ENCODE assay signal across 9 cellular contexts in the genomic region with DNA sequence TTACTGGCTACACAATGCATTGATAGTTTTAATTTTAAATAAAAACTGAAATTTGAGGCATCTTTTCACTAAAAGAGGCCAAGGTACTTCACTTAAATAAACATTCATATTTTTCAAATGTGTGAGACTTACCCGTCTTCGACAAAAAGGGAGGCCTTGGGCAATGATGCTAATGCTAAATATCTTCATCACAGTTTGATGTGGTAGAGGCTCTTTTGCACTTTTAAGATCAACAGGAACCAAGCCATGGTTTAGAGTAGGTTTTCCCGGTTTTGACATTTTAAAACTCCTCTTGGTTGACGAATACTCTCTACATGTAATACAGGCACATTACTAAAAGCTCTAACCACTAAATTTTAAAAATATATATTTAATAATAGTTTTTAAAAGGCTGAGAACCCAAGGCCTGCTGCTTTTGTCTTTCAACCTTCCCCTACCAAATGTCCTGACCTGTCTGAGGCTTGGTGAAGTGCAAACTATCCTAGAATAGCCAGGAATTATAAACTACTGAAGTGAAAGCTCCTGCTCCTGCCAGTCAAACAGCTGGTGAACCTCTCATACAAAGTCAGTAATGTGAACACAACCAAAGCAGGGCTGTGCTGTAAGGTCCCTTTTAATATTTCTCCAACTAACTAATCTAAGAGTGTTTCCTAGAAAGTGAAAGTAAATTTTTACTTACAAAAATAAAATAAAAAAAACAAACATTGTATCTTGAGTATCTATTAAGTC.
DNase-seq lines count a peak whose midpoint lies in the region; ATAC-seq and TF ChIP-seq lines count a peak whose summit lies in the region.
"Had no signal": no experiment of that assay in that cellular context is flagged by ENCODE, and none has a peak within 500 bp of the region (broad histone marks: within the 10 kb centered on the region; RNA-seq: fewer than 3 reads in every experiment).

No MANE protein-coding gene starts in this region.

- no peaks in the 10 kb centered on the region for H3K36me3 ChIP-seq in naive thymus-derived CD4-positive, alpha-beta T cell (ENCODE audit: control insufficient read depth in 2 of 3, insufficient read depth in 3 of 3, low read length in 3 of 3)
- H3K36me3 ChIP-seq: thyroid gland had no signal

- H3K9me3 Mint-ChIP-seq in naive thymus-derived CD4-positive, alpha-beta T cell = no peaks in the 10 kb centered on the region

- ATAC-seq in HG02763 (IDR thresholded peaks at IDR 0.05; ENCODE audit: unreplicated experiment) = peak; percentile 45
- ATAC-seq in naive thymus-derived CD4-positive, alpha-beta T cell = peak; percentile 62

- intact Hi-C loops in naive thymus-derived CD4-positive, alpha-beta T cell (cut with micrococcal nuclease) = loop anchor here in 1 of 2 donors (10.0 kb wide), 2 partner anchors 617 to 1267 kb away; a partner anchor contains a TSS

- DNase-seq in DMS153 treated with DMSO at 0.1 percent for 48 hours (lab: John Stamatoyannopoulos, UW; ENCODE audit: unreplicated experiment) (peak; percentile 50), astrocyte of the spinal cord (ENCODE audit: low read depth, low spot score) (peak; percentile 14), AG08396 (ENCODE audit: low spot score) (no peak), SHP77 treated with DMSO at 0.1 percent for 48 hours (lab: John Stamatoyannopoulos, UW) (no peak), NCI-H446 treated with DMSO at 0.1 percent for 48 hours (lab: John Stamatoyannopoulos, UW) (no peak)
- DNase-seq in naive thymus-derived CD4-positive, alpha-beta T cell = peak in 5 of 9 donors; percentile 22 to 39 (median 28)
- no peak for DNase-seq in activated effector memory CD4-positive, alpha-beta T cell treated with Interleukin-2 at 50 U/mL for 16 hours

- in situ Hi-C loops in astrocyte of the spinal cord (cut with HindIII; ENCODE audit: low sequenced_read_pairs) = no loop called here

- no peaks in the 10 kb centered on the region for H3K9me3 ChIP-seq in naive thymus-derived CD4-positive, alpha-beta T cell (ENCODE audit: control insufficient read depth in 2 of 3, low read length in 3 of 3)
- H3K9me3 ChIP-seq: thyroid gland had no signal

- no peaks in the 10 kb centered on the region for H3K27me3 ChIP-seq in naive thymus-derived CD4-positive, alpha-beta T cell (ENCODE audit: control insufficient read depth in 2 of 2, insufficient read depth in 2 of 2, low read length in 2 of 2)
- H3K27me3 ChIP-seq: thyroid gland had no signal

- H3K36me3 Mint-ChIP-seq in naive thymus-derived CD4-positive, alpha-beta T cell = peaks cover 0 to 4% (median 4%) of the 10 kb centered on the region in 5 donors

- H3K27ac ChIP-seq in naive thymus-derived CD4-positive, alpha-beta T cell (ENCODE audit: low read depth, low read length) = peak overlapping the region; percentile 52

- H3K4me3 ChIP-seq in astrocyte of the spinal cord (ENCODE audit: low read depth, low read length) = no peak overlapping the region
- H3K4me3 ChIP-seq in naive thymus-derived CD4-positive, alpha-beta T cell (ENCODE audit: low read length) = no peak overlapping the region
- H3K4me3 ChIP-seq: thyroid gland had no signal

- peak overlapping the region; percentile 71 to 91 (median 87) for H3K27ac Mint-ChIP-seq in naive thymus-derived CD4-positive, alpha-beta T cell

- no peak for TF ChIP-seq CTCF in astrocyte of the spinal cord (IDR thresholded peaks at IDR 0.05; ENCODE audit: low read depth, low read length)

- CTCF ChIA-PET in naive thymus-derived CD4-positive, alpha-beta T cell (lab: Charles Lee) = interaction anchor here (1.2 kb wide), 1 partner anchor 17 kb away, joined by 3 read pairs; no protein-coding TSS in a partner anchor

- POLR2A ChIA-PET in naive thymus-derived CD4-positive, alpha-beta T cell (lab: Charles Lee) = interaction anchor here (0.5 kb wide), 1 partner anchor 729 kb away, joined by 3 read pairs; no protein-coding TSS in a partner anchor

- peaks cover 0 to 14% of the 10 kb centered on the region in 2 donors for H3K4me1 ChIP-seq in naive thymus-derived CD4-positive, alpha-beta T cell (ENCODE audit: control insufficient read depth in 2 of 2, insufficient read depth in 2 of 2, low read length in 2 of 2)

- peak overlapping the region; percentile 18 to 86 (median 76) for H3K4me3 Mint-ChIP-seq in naive thymus-derived CD4-positive, alpha-beta T cell

- peaks cover 8 to 35% (median 24%) of the 10 kb centered on the region in 7 donors for H3K4me1 Mint-ChIP-seq in naive thymus-derived CD4-positive, alpha-beta T cell

- H3K27me3 Mint-ChIP-seq in naive thymus-derived CD4-positive, alpha-beta T cell = no peaks in the 10 kb centered on the region

Comparison
In these comparisons a context has a peak if more than half of its experiments do, and no peak if none do; other contexts are left out.
1. DNase-seq: peak in DMS153 treated with DMSO at 0.1 percent for 48 hours (single experiment), astrocyte of the spinal cord (single experiment) and naive thymus-derived CD4-positive, alpha-beta T cell (5 of 9); none in activated effector memory CD4-positive, alpha-beta T cell treated with Interleukin-2 at 50 U/mL for 16 hours (single experiment), AG08396 (single experiment), SHP77 treated with DMSO at 0.1 percent for 48 hours (single experiment) and NCI-H446 treated with DMSO at 0.1 percent for 48 hours (single experiment).